ENCODE assay signal across 13 cellular contexts in genomic region chr7:2309889-2310331, GRCh38. TPM values are rescaled to one million over a fixed set of nuclear protein-coding genes. Genes with fewer than 3 reads are reported as not detected.
DNase-seq lines count a peak whose midpoint lies in the region; ATAC-seq, FAIRE-seq and TF ChIP-seq lines count a peak whose summit lies in the region.
"Had no signal": no experiment of that assay in that cellular context is flagged by ENCODE, and none has a peak within 500 bp of the region (broad histone marks: within the 10 kb centered on the region; RNA-seq: fewer than 3 reads in every experiment).

No MANE protein-coding gene starts in this region.

- H3K4me3 ChIP-seq in gastroesophageal sphincter (no peak overlapping the region), MM.1S (ENCODE audit: low read length) (no peak overlapping the region)
- H3K4me3 ChIP-seq: dorsolateral prefrontal cortex, lower lobe of right lung, tibial nerve had no signal

- 82 to 91% methylated on average over 9 to 18 of the region's 20 CpGs for WGBS in gastroesophageal sphincter (ENCODE audit: low coverage in 1 of 2), 2 donors

- no peak for TF ChIP-seq EP300 in gastroesophageal sphincter (IDR thresholded peaks at IDR 0.05)

- H3K27me3 ChIP-seq in gastroesophageal sphincter (no peaks in the 10 kb centered on the region), MM.1S (replicated peaks; ENCODE audit: insufficient read depth, low read length) (no peaks in the 10 kb centered on the region)
- H3K27me3 ChIP-seq: dorsolateral prefrontal cortex, tibial nerve had no signal

- no peaks in the 10 kb centered on the region for H4K20me1 ChIP-seq in MM.1S (ENCODE audit: insufficient read depth, low read length)

- POLR2A ChIA-PET in GM10248 (lab: Yijun Ruan, JAX) = no interaction called here

- H2AFZ ChIP-seq in MM.1S (ENCODE audit: low read length) = no peak overlapping the region

- peaks cover 0 to 22% (median 0%) of the 10 kb centered on the region in 3 donors for H3K4me1 ChIP-seq in gastroesophageal sphincter
- no peaks in the 10 kb centered on the region for H3K4me1 ChIP-seq in MM.1S (ENCODE audit: low read length)

- 0 out of 2 replicates have a peak, but pooled peaks have one; percentile 15 for TF ChIP-seq POLR2A in H54 (IDR thresholded peaks at IDR 0.05; ENCODE audit: low read depth, low read length)
- no peak for TF ChIP-seq POLR2A in gastroesophageal sphincter (IDR thresholded peaks at IDR 0.05)

- no peaks in the 10 kb centered on the region for H3K9me3 ChIP-seq in gastroesophageal sphincter
- H3K9me3 ChIP-seq in MM.1S (replicated peaks; ENCODE audit: insufficient read depth, low read length) = no peaks in the 10 kb centered on the region
- H3K9me3 ChIP-seq: lower lobe of right lung, tibial nerve had no signal

- no peaks in the 10 kb centered on the region for H3K9me2 ChIP-seq in MM.1S (replicated peaks; ENCODE audit: insufficient read depth, low read length)

- no peak for ATAC-seq in gastroesophageal sphincter
- no peak for ATAC-seq in GM18502 (IDR thresholded peaks at IDR 0.05; ENCODE audit: poor library complexity, unreplicated experiment)
- ATAC-seq: lower lobe of right lung had no signal

- H3K36me3 ChIP-seq in gastroesophageal sphincter = peaks cover 0 to 13% of the 10 kb centered on the region in 2 donors
- no peaks in the 10 kb centered on the region for H3K36me3 ChIP-seq in MM.1S (replicated peaks; ENCODE audit: insufficient read depth, low read length)

- no peak overlapping the region for H3K4me2 ChIP-seq in MM.1S (ENCODE audit: low read depth, low read length)

- DNase-seq in H54 (ENCODE audit: insufficient read length, low spot score) (peak; percentile 96), SW480 (ENCODE audit: low spot score) (peak; percentile 92), glomerular visceral epithelial cell (ENCODE audit: extremely low spot score) (peak; percentile 91), retina (peak; percentile 24), GM10248 (ENCODE audit: extremely low spot score) (no peak), MM.1S (no peak)
- DNase-seq: DMS53; dorsolateral prefrontal cortex; lower lobe of right lung; stimulated activated CD4-positive, alpha-beta T cell treated with anti-CD3 and anti-CD28 coated beads, Interleukin-2, amount 100 ng/mL, for 24 hours had no signal

- H3K9ac ChIP-seq in MM.1S (ENCODE audit: low read length) = no peak overlapping the region

- peaks cover 28% of the 10 kb centered on the region for H3K79me2 ChIP-seq in MM.1S (ENCODE audit: low read length)

- TF ChIP-seq CTCF in GM10248 (IDR thresholded peaks at IDR 0.05; ENCODE audit: control extremely low read depth, extremely low read depth, low read depth, missing control alignments) (no peak), gastroesophageal sphincter (IDR thresholded peaks at IDR 0.05) (no peak), MM.1S (IDR thresholded peaks at IDR 0.05; ENCODE audit: low read length) (no peak)

- CTCF ChIA-PET in GM10248 (lab: Yijun Ruan, JAX) = interaction anchor here (1.4 to 3.0 kb wide), 2 partner anchors 9 to 11 kb away, joined by 3 to 9 read pairs; no protein-coding TSS in a partner anchor

- no peaks in the 10 kb centered on the region for H3F3A ChIP-seq in MM.1S (ENCODE audit: insufficient read depth, low read length)

- peak; percentile 91 for FAIRE-seq in H54 (lab: Jason Lieb, UNC)

- H3K27ac ChIP-seq in gastroesophageal sphincter = no peak overlapping the region
- H3K27ac ChIP-seq in MM.1S (ENCODE audit: low read length) = no peak overlapping the region
- H3K27ac ChIP-seq: dorsolateral prefrontal cortex, lower lobe of right lung had no signal

RNA-seq across cellular contexts. Expression of gene SNX8, which starts 4.3 kb away (rescaled TPM):
- total RNA-seq in gastroesophageal sphincter = 10 to 100 TPM in 2 of 4 donors, 1 to 10 TPM in 2; 8.7 to 17.8 (median 9.8) TPM

RNA-seq across cellular contexts. Expression of gene EIF3B, which starts 44.7 kb away (rescaled TPM):
- 100 to 1,000 TPM; 126 to 147 (median 137) TPM for total RNA-seq in gastroesophageal sphincter

Comparison
In these comparisons a context has a peak if more than half of its experiments do, and no peak if none do; other contexts are left out.
1. DNase-seq: peak in H54 (single experiment), SW480 (single experiment), glomerular visceral epithelial cell (single experiment) and retina (single experiment); none in GM10248 (single experiment) and MM.1S (single experiment).